ENCODE assay signal across 1 cellular context in genomic region chr6:111793711-111794111, GRCh38.
TF ChIP-seq lines count a peak whose summit lies in the region.

No MANE protein-coding gene starts in this region.

TF ChIP-seq in HepG2, 621 proteins besides CTCF, POLR2A, EP300 and RAD21 (continued from another document and continues in another):
- TF ChIP-seq, protein P1, sequence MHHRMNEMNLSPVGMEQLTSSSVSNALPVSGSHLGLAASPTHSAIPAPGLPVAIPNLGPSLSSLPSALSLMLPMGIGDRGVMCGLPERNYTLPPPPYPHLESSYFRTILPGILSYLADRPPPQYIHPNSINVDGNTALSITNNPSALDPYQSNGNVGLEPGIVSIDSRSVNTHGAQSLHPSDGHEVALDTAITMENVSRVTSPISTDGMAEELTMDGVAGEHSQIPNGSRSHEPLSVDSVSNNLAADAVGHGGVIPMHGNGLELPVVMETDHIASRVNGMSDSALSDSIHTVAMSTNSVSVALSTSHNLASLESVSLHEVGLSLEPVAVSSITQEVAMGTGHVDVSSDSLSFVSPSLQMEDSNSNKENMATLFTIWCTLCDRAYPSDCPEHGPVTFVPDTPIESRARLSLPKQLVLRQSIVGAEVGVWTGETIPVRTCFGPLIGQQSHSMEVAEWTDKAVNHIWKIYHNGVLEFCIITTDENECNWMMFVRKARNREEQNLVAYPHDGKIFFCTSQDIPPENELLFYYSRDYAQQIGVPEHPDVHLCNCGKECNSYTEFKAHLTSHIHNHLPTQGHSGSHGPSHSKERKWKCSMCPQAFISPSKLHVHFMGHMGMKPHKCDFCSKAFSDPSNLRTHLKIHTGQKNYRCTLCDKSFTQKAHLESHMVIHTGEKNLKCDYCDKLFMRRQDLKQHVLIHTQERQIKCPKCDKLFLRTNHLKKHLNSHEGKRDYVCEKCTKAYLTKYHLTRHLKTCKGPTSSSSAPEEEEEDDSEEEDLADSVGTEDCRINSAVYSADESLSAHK (CRISPR knock-in tag; IDR thresholded peaks at IDR 0.05; ENCODE audit: borderline replicate concordance) = no peak
- no peak for TF ChIP-seq SALL2 (CRISPR knock-in tag; IDR thresholded peaks at IDR 0.05)
- no peak for TF ChIP-seq TCF7L2 (IDR thresholded peaks at IDR 0.05; ENCODE audit: low read depth, low read length)
- TF ChIP-seq ZNF766 (CRISPR knock-in tag; IDR thresholded peaks at IDR 0.05; ENCODE audit: borderline replicate concordance) = no peak
- TF ChIP-seq GABPA (IDR thresholded peaks at IDR 0.05; ENCODE audit: low read depth, low read length) = no peak
- TF ChIP-seq GABPA (CRISPR knock-in tag; IDR thresholded peaks at IDR 0.05; ENCODE audit: low read depth) = peak; percentile 36; the same call in 1 of the 2 replicates
- TF ChIP-seq ZSCAN29 (CRISPR knock-in tag; conservative IDR thresholded peaks at IDR 0.05) = no peak
- no peak for TF ChIP-seq ZIK1 (CRISPR knock-in tag; IDR thresholded peaks at IDR 0.05; ENCODE audit: borderline replicate concordance, low read depth)
- no peak for TF ChIP-seq ZNF224 (CRISPR knock-in tag; IDR thresholded peaks at IDR 0.05)
- no peak for TF ChIP-seq ZFP1 (CRISPR knock-in tag; IDR thresholded peaks at IDR 0.05)
- TF ChIP-seq KAT7 (CRISPR knock-in tag; IDR thresholded peaks at IDR 0.05; ENCODE audit: borderline replicate concordance) = no peak
- TF ChIP-seq ZNF333 (CRISPR knock-in tag; IDR thresholded peaks at IDR 0.05; ENCODE audit: borderline replicate concordance) = 0 out of 2 replicates have a peak, but pooled peaks have one; percentile 59
- TF ChIP-seq ZNF101 (CRISPR knock-in tag; IDR thresholded peaks at IDR 0.05; ENCODE audit: borderline replicate concordance, low read depth) = no peak
- TF ChIP-seq ZNF768 (CRISPR knock-in tag; IDR thresholded peaks at IDR 0.05) = no peak
- TF ChIP-seq EEA1 (CRISPR knock-in tag; IDR thresholded peaks at IDR 0.05; ENCODE audit: borderline replicate concordance) = no peak
- no peak for TF ChIP-seq PAF1 (CRISPR knock-in tag; IDR thresholded peaks at IDR 0.05)
- TF ChIP-seq, protein P2, sequence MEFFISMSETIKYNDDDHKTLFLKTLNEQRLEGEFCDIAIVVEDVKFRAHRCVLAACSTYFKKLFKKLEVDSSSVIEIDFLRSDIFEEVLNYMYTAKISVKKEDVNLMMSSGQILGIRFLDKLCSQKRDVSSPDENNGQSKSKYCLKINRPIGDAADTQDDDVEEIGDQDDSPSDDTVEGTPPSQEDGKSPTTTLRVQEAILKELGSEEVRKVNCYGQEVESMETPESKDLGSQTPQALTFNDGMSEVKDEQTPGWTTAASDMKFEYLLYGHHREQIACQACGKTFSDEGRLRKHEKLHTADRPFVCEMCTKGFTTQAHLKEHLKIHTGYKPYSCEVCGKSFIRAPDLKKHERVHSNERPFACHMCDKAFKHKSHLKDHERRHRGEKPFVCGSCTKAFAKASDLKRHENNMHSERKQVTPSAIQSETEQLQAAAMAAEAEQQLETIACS (CRISPR knock-in tag; IDR thresholded peaks at IDR 0.05) = no peak
- no peak for TF ChIP-seq ZNF674 (CRISPR knock-in tag; IDR thresholded peaks at IDR 0.05; ENCODE audit: low read depth)
- no peak for TF ChIP-seq ZMAT5 (CRISPR knock-in tag; IDR thresholded peaks at IDR 0.05; ENCODE audit: borderline replicate concordance, low read depth)
- no peak for TF ChIP-seq IKZF4 (CRISPR knock-in tag; IDR thresholded peaks at IDR 0.05; ENCODE audit: borderline replicate concordance, low read depth, not compliant biosample characterization)
- TF ChIP-seq NFRKB (IDR thresholded peaks at IDR 0.05) = no peak
- no peak for TF ChIP-seq MEF2D (CRISPR knock-in tag; IDR thresholded peaks at IDR 0.05)
- TF ChIP-seq ZNF432 (CRISPR knock-in tag; IDR thresholded peaks at IDR 0.05; ENCODE audit: borderline replicate concordance) = no peak
- TF ChIP-seq ZNF142 (CRISPR knock-in tag; IDR thresholded peaks at IDR 0.05) = 0 out of 2 replicates have a peak, but pooled peaks have one; percentile 18
- no peak for TF ChIP-seq ZNF746 (CRISPR knock-in tag; IDR thresholded peaks at IDR 0.05)
- no peak for TF ChIP-seq RARG (CRISPR knock-in tag; IDR thresholded peaks at IDR 0.05; ENCODE audit: low read depth)
- TF ChIP-seq DNMT1 (CRISPR knock-in tag; IDR thresholded peaks at IDR 0.05) = no peak
- no peak for TF ChIP-seq ZFX (CRISPR knock-in tag; IDR thresholded peaks at IDR 0.05; ENCODE audit: low read depth)
- TF ChIP-seq PLSCR1 (CRISPR knock-in tag; IDR thresholded peaks at IDR 0.05; ENCODE audit: borderline replicate concordance) = no peak
- no peak for TF ChIP-seq KLF13 (CRISPR knock-in tag; IDR thresholded peaks at IDR 0.05)
- no peak for TF ChIP-seq SMAD9 (CRISPR knock-in tag; IDR thresholded peaks at IDR 0.05)
- TF ChIP-seq KAT8 (CRISPR knock-in tag; IDR thresholded peaks at IDR 0.05) = peak; percentile 45
- no peak for TF ChIP-seq MTF1 (CRISPR knock-in tag; IDR thresholded peaks at IDR 0.05)
- TF ChIP-seq ZNF34 (CRISPR knock-in tag; IDR thresholded peaks at IDR 0.05; ENCODE audit: borderline replicate concordance) = no peak
- TF ChIP-seq ZBTB4 (CRISPR knock-in tag; IDR thresholded peaks at IDR 0.05; ENCODE audit: borderline replicate concordance) = 0 out of 2 replicates have a peak, but pooled peaks have one; percentile 10
- 0 out of 2 replicates have a peak, but pooled peaks have one; percentile 17 for TF ChIP-seq ZNF160 (CRISPR knock-in tag; IDR thresholded peaks at IDR 0.05)
- TF ChIP-seq, protein P3, sequence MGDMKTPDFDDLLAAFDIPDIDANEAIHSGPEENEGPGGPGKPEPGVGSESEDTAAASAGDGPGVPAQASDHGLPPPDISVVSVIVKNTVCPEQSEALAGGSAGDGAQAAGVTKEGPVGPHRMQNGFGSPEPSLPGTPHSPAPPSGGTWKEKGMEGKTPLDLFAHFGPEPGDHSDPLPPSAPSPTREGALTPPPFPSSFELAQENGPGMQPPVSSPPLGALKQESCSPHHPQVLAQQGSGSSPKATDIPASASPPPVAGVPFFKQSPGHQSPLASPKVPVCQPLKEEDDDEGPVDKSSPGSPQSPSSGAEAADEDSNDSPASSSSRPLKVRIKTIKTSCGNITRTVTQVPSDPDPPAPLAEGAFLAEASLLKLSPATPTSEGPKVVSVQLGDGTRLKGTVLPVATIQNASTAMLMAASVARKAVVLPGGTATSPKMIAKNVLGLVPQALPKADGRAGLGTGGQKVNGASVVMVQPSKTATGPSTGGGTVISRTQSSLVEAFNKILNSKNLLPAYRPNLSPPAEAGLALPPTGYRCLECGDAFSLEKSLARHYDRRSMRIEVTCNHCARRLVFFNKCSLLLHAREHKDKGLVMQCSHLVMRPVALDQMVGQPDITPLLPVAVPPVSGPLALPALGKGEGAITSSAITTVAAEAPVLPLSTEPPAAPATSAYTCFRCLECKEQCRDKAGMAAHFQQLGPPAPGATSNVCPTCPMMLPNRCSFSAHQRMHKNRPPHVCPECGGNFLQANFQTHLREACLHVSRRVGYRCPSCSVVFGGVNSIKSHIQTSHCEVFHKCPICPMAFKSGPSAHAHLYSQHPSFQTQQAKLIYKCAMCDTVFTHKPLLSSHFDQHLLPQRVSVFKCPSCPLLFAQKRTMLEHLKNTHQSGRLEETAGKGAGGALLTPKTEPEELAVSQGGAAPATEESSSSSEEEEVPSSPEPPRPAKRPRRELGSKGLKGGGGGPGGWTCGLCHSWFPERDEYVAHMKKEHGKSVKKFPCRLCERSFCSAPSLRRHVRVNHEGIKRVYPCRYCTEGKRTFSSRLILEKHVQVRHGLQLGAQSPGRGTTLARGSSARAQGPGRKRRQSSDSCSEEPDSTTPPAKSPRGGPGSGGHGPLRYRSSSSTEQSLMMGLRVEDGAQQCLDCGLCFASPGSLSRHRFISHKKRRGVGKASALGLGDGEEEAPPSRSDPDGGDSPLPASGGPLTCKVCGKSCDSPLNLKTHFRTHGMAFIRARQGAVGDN (CRISPR knock-in tag; IDR thresholded peaks at IDR 0.05) = peak; percentile 82
- TF ChIP-seq EED (CRISPR knock-in tag; IDR thresholded peaks at IDR 0.05) = no peak
- TF ChIP-seq, protein P4, sequence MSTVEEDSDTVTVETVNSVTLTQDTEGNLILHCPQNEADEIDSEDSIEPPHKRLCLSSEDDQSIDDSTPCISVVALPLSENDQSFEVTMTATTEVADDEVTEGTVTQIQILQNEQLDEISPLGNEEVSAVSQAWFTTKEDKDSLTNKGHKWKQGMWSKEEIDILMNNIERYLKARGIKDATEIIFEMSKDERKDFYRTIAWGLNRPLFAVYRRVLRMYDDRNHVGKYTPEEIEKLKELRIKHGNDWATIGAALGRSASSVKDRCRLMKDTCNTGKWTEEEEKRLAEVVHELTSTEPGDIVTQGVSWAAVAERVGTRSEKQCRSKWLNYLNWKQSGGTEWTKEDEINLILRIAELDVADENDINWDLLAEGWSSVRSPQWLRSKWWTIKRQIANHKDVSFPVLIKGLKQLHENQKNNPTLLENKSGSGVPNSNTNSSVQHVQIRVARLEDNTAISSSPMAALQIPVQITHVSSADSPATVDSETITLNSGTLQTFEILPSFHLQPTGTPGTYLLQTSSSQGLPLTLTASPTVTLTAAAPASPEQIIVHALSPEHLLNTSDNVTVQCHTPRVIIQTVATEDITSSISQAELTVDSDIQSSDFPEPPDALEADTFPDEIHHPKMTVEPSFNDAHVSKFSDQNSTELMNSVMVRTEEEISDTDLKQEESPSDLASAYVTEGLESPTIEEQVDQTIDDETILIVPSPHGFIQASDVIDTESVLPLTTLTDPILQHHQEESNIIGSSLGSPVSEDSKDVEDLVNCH (CRISPR knock-in tag; IDR thresholded peaks at IDR 0.05) = no peak
- TF ChIP-seq RXRB (CRISPR knock-in tag; IDR thresholded peaks at IDR 0.05; ENCODE audit: borderline replicate concordance) = peak; percentile 69; the same call in 1 of the 2 replicates
- TF ChIP-seq NONO (IDR thresholded peaks at IDR 0.05) = no peak
- TF ChIP-seq NONO (CRISPR knock-in tag; conservative IDR thresholded peaks at IDR 0.05) = no peak
- no peak for TF ChIP-seq ZFP90 (CRISPR knock-in tag; IDR thresholded peaks at IDR 0.05; ENCODE audit: borderline replicate concordance)
- TF ChIP-seq ZKSCAN8 (CRISPR knock-in tag; IDR thresholded peaks at IDR 0.05; ENCODE audit: borderline replicate concordance) = no peak
- no peak for TF ChIP-seq ZSCAN31 (CRISPR knock-in tag; IDR thresholded peaks at IDR 0.05; ENCODE audit: low read depth)
- no peak for TF ChIP-seq ZFP82 (CRISPR knock-in tag; IDR thresholded peaks at IDR 0.05; ENCODE audit: borderline replicate concordance)
